9 cellular contexts compared by ENCODE assay signal in the genomic region with DNA sequence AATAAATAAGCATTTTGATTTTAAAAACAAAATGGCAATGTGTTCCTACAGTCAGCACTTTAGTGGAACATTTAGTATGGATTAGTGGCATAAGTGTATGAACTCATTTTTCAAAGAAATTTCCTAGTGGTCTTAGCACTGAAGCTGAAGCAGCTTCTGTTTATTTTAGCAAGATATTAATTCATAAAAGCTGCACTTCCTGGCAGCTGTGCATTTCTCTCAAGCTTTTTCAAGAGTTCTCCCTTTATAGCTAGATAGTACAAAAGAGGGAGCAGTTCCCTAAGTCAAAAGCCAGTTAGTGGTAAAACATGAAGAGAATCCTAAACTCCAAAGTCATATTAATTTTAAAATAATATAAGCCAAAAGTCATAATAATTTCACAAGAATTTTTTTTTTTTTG.
"Had no signal": no experiment of that assay in that cellular context is flagged by ENCODE, and none has a peak within 500 bp of the region (broad histone marks: within the 10 kb centered on the region; RNA-seq: fewer than 3 reads in every experiment).

No MANE protein-coding gene starts in this region.

- H3K9ac ChIP-seq: GM23248 had no signal

- H3K4me1 ChIP-seq: HAP-1 had no signal

- H2AFZ ChIP-seq: GM23248 had no signal

- DNase-seq: GM23248, GOT3, H7, HFFc6, KBM-7 had no signal

- H3K27ac ChIP-seq: GM23248, HL-60 had no signal

- ATAC-seq: HCT116, HepG2 had no signal

- H3K9me3 ChIP-seq: HAP-1 had no signal

- H3K4me3 ChIP-seq: GM23248, HAP-1 had no signal

- H3K36me3 ChIP-seq: HAP-1 had no signal
